In genomic region chr3:14252321-14253021, GRCh38 we compare ENCODE assay signal across 14 cellular contexts.
"Had no signal": no experiment of that assay in that cellular context is flagged by ENCODE, and none has a peak within 500 bp of the region (broad histone marks: within the 10 kb centered on the region; RNA-seq: fewer than 3 reads in every experiment).

No MANE protein-coding gene starts in this region.

- DNase-seq: activated CD4-positive, alpha-beta memory T cell treated with anti-CD3 and anti-CD28 coated beads, Interleukin-2, amount 10 ng/mL, durations not matched to agents 7 days and 5 days; activated CD4-positive, alpha-beta T cell treated with anti-CD3 and anti-CD28 coated beads for 48 hours; activated CD4-positive, CD25-positive, alpha-beta regulatory T cell; activated T-cell treated with anti-CD3 and anti-CD28 coated beads, Interleukin-2, amount 50 U/mL, for 4 hours; effector memory CD8-positive, alpha-beta T cell; hippocampal formation; left lung; pancreas; spleen; stimulated activated CD4-positive, alpha-beta T cell treated with anti-CD3 and anti-CD28 coated beads, Interleukin-4, amount 100 ng/mL, for 4 hours had no signal

- H3K4me3 ChIP-seq: adrenal gland, cardiac muscle cell, left lung, pancreas, spleen, thyroid gland had no signal

- H3K36me3 ChIP-seq: adrenal gland, cardiac muscle cell, left lung, neutrophil, pancreas, spleen, thyroid gland had no signal

- H3K4me1 ChIP-seq: left lung, pancreas had no signal

- H3K27me3 ChIP-seq: adrenal gland, left lung, neutrophil, pancreas, spleen, thyroid gland had no signal

- H3K27ac ChIP-seq: adrenal gland, cardiac muscle cell, left lung, neutrophil, pancreas, spleen, thyroid gland had no signal

- H3K9me3 ChIP-seq: adrenal gland, left lung, neutrophil, pancreas, spleen, thyroid gland had no signal
